Comparison of ENCODE assay signal across 9 cellular contexts in the genomic region with DNA sequence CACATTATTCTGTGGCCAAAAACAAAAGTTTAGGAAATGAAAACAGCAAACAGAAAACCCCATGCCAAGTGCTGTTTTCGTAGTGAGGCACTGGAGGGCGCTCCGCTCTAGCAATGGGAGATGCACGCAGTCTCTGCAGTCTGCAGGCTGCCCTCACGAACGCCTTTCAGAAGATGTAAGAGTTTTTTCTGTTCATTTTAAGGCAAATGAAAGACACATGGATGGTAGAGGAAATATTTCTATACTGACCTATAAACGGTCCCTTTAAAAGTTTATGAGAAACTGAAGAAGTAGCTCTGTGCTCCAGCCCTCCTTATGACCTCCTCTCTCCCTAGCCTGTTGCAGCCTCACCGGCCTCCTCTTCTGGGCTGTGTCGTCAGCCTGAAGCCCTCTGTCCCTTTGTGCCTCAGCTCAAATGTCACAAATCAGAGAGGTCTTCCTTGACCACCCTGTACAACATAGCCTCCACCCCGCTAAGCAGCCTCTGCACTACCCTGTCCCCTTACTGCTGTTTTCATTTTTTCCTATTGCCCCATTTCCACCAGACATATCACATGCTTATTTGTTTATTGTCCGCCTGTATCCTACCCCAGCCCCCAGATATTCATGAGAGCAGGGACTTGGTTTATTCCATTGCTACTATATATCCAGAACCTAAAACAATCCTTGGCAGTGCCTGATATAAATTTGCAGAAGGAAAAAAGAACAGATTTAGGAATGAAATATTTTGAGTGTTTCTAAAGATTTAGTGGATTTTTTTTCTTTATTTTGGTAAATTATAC. TPM values are rescaled to one million over a fixed set of nuclear protein-coding genes. Genes with fewer than 3 reads are reported as not detected.
DNase-seq lines count a peak whose midpoint lies in the region; ATAC-seq and TF ChIP-seq lines count a peak whose summit lies in the region.
"Had no signal": no experiment of that assay in that cellular context is flagged by ENCODE, and none has a peak within 500 bp of the region (broad histone marks: within the 10 kb centered on the region; RNA-seq: fewer than 3 reads in every experiment).

No MANE protein-coding gene starts in this region.

- WGBS in neuronal stem cell (ENCODE audit: extremely low coverage in 2 of 2, insufficient read length in 2 of 2, insufficient replicate concordance in 1 of 2), 2 donors: no CpG with 5 or more reads among the region's 11 CpGs

- H2BK5ac ChIP-seq in neuronal stem cell (ENCODE audit: low read length): no peak overlapping the region

- peak overlapping the region; percentile 85 for H2AFZ ChIP-seq in neuronal stem cell (ENCODE audit: low read length)

- POLR2A ChIA-PET in RWPE1 (lab: Yijun Ruan, JAX; ENCODE audit: low non-redundant PET): no interaction called here

- peaks cover 8% of the 10 kb centered on the region in 2 donors for H3K4me1 ChIP-seq in neuronal stem cell (ENCODE audit: control insufficient read depth in 2 of 2, insufficient read depth in 1 of 2, low read depth in 1 of 2, low read length in 2 of 2)
- H3K4me1 ChIP-seq: BLaER1 had no signal

- no peak overlapping the region for H4K8ac ChIP-seq in neuronal stem cell (ENCODE audit: low read depth, low read length)

- no peak overlapping the region for H3K4me2 ChIP-seq in neuronal stem cell (ENCODE audit: insufficient read depth, low read length, poor library complexity, severe bottlenecking)
- H3K4me2 ChIP-seq: BLaER1 had no signal

- CTCF ChIA-PET in RWPE1 (lab: Yijun Ruan, JAX): interaction anchor here (0.5 to 0.6 kb wide), 2 partner anchors 31 to 461 kb away, joined by 3 to 5 read pairs; no protein-coding TSS in a partner anchor

- no peak overlapping the region for H3K27ac ChIP-seq in neuronal stem cell (replicated peaks; ENCODE audit: low read length)
- no peak overlapping the region for H3K27ac ChIP-seq in RWPE1
- H3K27ac ChIP-seq: BLaER1 had no signal

- no peak overlapping the region for H3K4ac ChIP-seq in neuronal stem cell (ENCODE audit: low read length)

- H3K79me1 ChIP-seq in neuronal stem cell (ENCODE audit: low read depth, low read length): no peaks in the 10 kb centered on the region

- no peak overlapping the region for H2BK12ac ChIP-seq in neuronal stem cell (ENCODE audit: low read length)

- no peaks in the 10 kb centered on the region for H3K9me3 ChIP-seq in neuronal stem cell (replicated peaks in 1 of 2; ENCODE audit: control insufficient read depth in 2 of 2, insufficient read depth in 1 of 2, low read depth in 1 of 2, low read length in 2 of 2)
- H3K9me3 ChIP-seq: BLaER1 had no signal

- no peaks in the 10 kb centered on the region for H3K27me3 ChIP-seq in neuronal stem cell (ENCODE audit: control insufficient read depth in 3 of 3, insufficient read depth in 3 of 3, low read depth in 1 of 3, low read length in 3 of 3)
- H3K27me3 ChIP-seq: BLaER1 had no signal

- peak; percentile 67 for DNase-seq in DMS 273 (lab: John Stamatoyannopoulos, UW; ENCODE audit: unreplicated experiment)
- no peak for DNase-seq in DMS 273 treated with DMSO at 0.1 percent for 48 hours (lab: John Stamatoyannopoulos, UW)
- DNase-seq in HFF-Myc (ENCODE audit: extremely low read depth, low read depth): peak; percentile 69
- DNase-seq in RPMI8226: peak; percentile 51
- peak; percentile 58 to 68 for DNase-seq in erythroblast (lab: John Stamatoyannopoulos, UW)
- peak; percentile 48 for DNase-seq in neuronal stem cell (ENCODE audit: low spot score)
- no peak for DNase-seq in RWPE1 (ENCODE audit: low spot score)

- no peak overlapping the region for H2BK15ac ChIP-seq in neuronal stem cell (ENCODE audit: low read length)

- H3K14ac ChIP-seq in neuronal stem cell (ENCODE audit: low read length): no peak overlapping the region

- no peak for ATAC-seq in HG02798 (IDR thresholded peaks at IDR 0.05; ENCODE audit: poor library complexity, unreplicated experiment)

- H3K23ac ChIP-seq in neuronal stem cell (ENCODE audit: low read depth, low read length, poor library complexity): no peak overlapping the region

- H3K18ac ChIP-seq in neuronal stem cell (ENCODE audit: low read length): no peak overlapping the region

- no peaks in the 10 kb centered on the region for H3K36me3 ChIP-seq in neuronal stem cell (replicated peaks in 1 of 2; ENCODE audit: control insufficient read depth in 2 of 2, insufficient read depth in 2 of 2, low read length in 2 of 2)
- H3K36me3 ChIP-seq: BLaER1 had no signal

- H2BK120ac ChIP-seq in neuronal stem cell (ENCODE audit: low read depth, low read length): no peak overlapping the region

- no peak for TF ChIP-seq POLR2A in erythroblast (IDR thresholded peaks at IDR 0.05; ENCODE audit: low read length)

- no peak overlapping the region for H4K91ac ChIP-seq in neuronal stem cell (ENCODE audit: low read depth, low read length, poor library complexity)

- no peak overlapping the region for H3K4me3 ChIP-seq in HFF-Myc (replicated peaks; ENCODE audit: low read depth, low read length)
- H3K4me3 ChIP-seq in neuronal stem cell (ENCODE audit: low read length in 2 of 2): peak overlapping the region in 1 of 2 donors; percentile 31
- H3K4me3 ChIP-seq: BLaER1 had no signal

- no peak overlapping the region for H2AK5ac ChIP-seq in neuronal stem cell (ENCODE audit: low read depth, low read length)

- no peak overlapping the region for H3K9ac ChIP-seq in neuronal stem cell (ENCODE audit: low read depth, low read length, poor library complexity)
- H3K9ac ChIP-seq: BLaER1 had no signal

- TF ChIP-seq CTCF in HFF-Myc (IDR thresholded peaks at IDR 0.05; ENCODE audit: low read depth, low read length, missing control alignments) (peak; percentile 92), RWPE1 (conservative IDR thresholded peaks at IDR 0.05; ENCODE audit: low read depth) (no peak; the same call in 1 of the 2 replicates)

RNA-seq across cellular contexts. Expression of gene CLYBL, which starts 11.2 kb away (rescaled TPM):
- 15.5 TPM for polyA plus RNA-seq in neuronal stem cell (2013, experiment 1 of 2)
- polyA plus RNA-seq in neuronal stem cell (2013, experiment 2 of 2): 14.1 TPM

Comparison
In these comparisons a context has a peak if more than half of its experiments do, and no peak if none do; other contexts are left out.
1. DNase-seq: peak in DMS 273 (single experiment), HFF-Myc (single experiment), RPMI8226 (single experiment), erythroblast (2 of 2) and neuronal stem cell (single experiment); none in DMS 273 treated with DMSO at 0.1 percent for 48 hours (single experiment) and RWPE1 (single experiment).